In genomic region chr10:46229144-46229563, GRCh38 we compare ENCODE assay signal across 9 cellular contexts. TPM values are rescaled to one million over a fixed set of nuclear protein-coding genes. Genes with fewer than 3 reads are reported as not detected.
DNase-seq lines count a peak whose midpoint lies in the region; ATAC-seq and TF ChIP-seq lines count a peak whose summit lies in the region.
"Had no signal": no experiment of that assay in that cellular context is flagged by ENCODE, and none has a peak within 500 bp of the region (broad histone marks: within the 10 kb centered on the region; RNA-seq: fewer than 3 reads in every experiment).

No MANE protein-coding gene starts in this region.

- H3K4me1 Mint-ChIP-seq in neural crest cell, result peaks cover 10% of the 10 kb centered on the region

- ATAC-seq in GM18505 (IDR thresholded peaks at IDR 0.05; ENCODE audit: unreplicated experiment), result no peak

- peak; percentile 16 for DNase-seq in activated T-cell treated with anti-CD3 and anti-CD28 coated beads, Interleukin-2, amount 50 U/mL, for 1 hour
- DNase-seq in activated T-cell treated with anti-CD3 and anti-CD28 coated beads for 4 hours, result no peak
- peak; percentile 11 for DNase-seq in NOMO-1 treated with dmso at 0.1 percent for 144 hours (lab: John Stamatoyannopoulos, UW; ENCODE audit: unreplicated experiment)
- peak; percentile 5 for DNase-seq in cerebellar cortex (ENCODE audit: low spot score)
- peak; percentile 48 for DNase-seq in neural crest cell (ENCODE audit: low read depth, low spot score)
- DNase-seq in NCI-H187 treated with DMSO at 0.1 percent for 48 hours (lab: John Stamatoyannopoulos, UW), result no peak
- no peak for DNase-seq in DMS153 treated with DMSO at 0.1 percent for 48 hours (lab: John Stamatoyannopoulos, UW; ENCODE audit: unreplicated experiment)

- no peak overlapping the region for H3K4me3 Mint-ChIP-seq in neural crest cell

- no peaks in the 10 kb centered on the region for H3K27me3 Mint-ChIP-seq in neural crest cell (ENCODE audit: low read depth)

- no peaks in the 10 kb centered on the region for H3K36me3 Mint-ChIP-seq in neural crest cell (ENCODE audit: low read depth)

- TF ChIP-seq POLR2A in GM18505 (IDR thresholded peaks at IDR 0.05; ENCODE audit: borderline replicate concordance, extremely low read depth, insufficient read depth, insufficient read length), result no peak

- TF ChIP-seq CTCF in neural crest cell (conservative IDR thresholded peaks at IDR 0.05), result peak; percentile 69

- H3K27ac Mint-ChIP-seq in neural crest cell (ENCODE audit: unreplicated experiment), result no peak overlapping the region

- no peaks in the 10 kb centered on the region for H3K9me3 Mint-ChIP-seq in neural crest cell
- H3K9me3 Mint-ChIP-seq: activated naive CD4-positive, alpha-beta T cell treated with anti-CD3 and anti-CD28 coated beads, Interleukin-2, amount 50 U/mL, for 72 hours had no signal

RNA-seq across cellular contexts. Expression of gene ANTXRL, which starts 57.6 kb away (rescaled TPM):
- total RNA-seq in neural crest cell, result not detected in 2 replicates
- total RNA-seq: activated naive CD4-positive, alpha-beta T cell treated with anti-CD3 and anti-CD28 coated beads, Interleukin-2, amount 50 U/mL, for 72 hours had no signal

Comparison
In these comparisons a context has a peak if more than half of its experiments do, and no peak if none do; other contexts are left out.
1. DNase-seq: peak in activated T-cell treated with anti-CD3 and anti-CD28 coated beads, Interleukin-2, amount 50 U/mL, for 1 hour (single experiment), NOMO-1 treated with dmso at 0.1 percent for 144 hours (single experiment), cerebellar cortex (single experiment) and neural crest cell (single experiment); none in activated T-cell treated with anti-CD3 and anti-CD28 coated beads for 4 hours (single experiment), NCI-H187 treated with DMSO at 0.1 percent for 48 hours (single experiment) and DMS153 treated with DMSO at 0.1 percent for 48 hours (single experiment).